Comparison of ENCODE assay signal across 8 cellular contexts in genomic region chr1:26695417-26696190, GRCh38. TPM values are rescaled to one million over a fixed set of nuclear protein-coding genes. Genes with fewer than 3 reads are reported as not detected.
DNase-seq lines count a peak whose midpoint lies in the region; ATAC-seq lines count a peak whose summit lies in the region.

TSS of gene ARID1A (plus strand) at chr1:26696015. CDS start at chr1:26696404, 389 bp downstream.

- intact Hi-C loops in activated CD4-positive, alpha-beta T cell treated with anti-CD3 and anti-CD28 coated beads, Interleukin-2, amount 10 ng/mL, durations not matched to agents 24 days and 14 days (cut with micrococcal nuclease) = loop anchor here (2.0 kb wide), 1 partner anchor 115 kb away; no protein-coding TSS in a partner anchor

- peak within 1 kb of the TSS; percentile 99 for H3K27ac Mint-ChIP-seq in activated CD4-positive, alpha-beta T cell treated with anti-CD3 and anti-CD28 coated beads, Interleukin-2, amount 10 ng/mL, durations not matched to agents 24 days and 14 days

- peak; percentile 45 for ATAC-seq in GM19324 (IDR thresholded peaks at IDR 0.05; ENCODE audit: low FRiP score, unreplicated experiment)
- peak; percentile 29 for ATAC-seq in HG03469 (IDR thresholded peaks at IDR 0.05; ENCODE audit: unreplicated experiment)

- H3K9me3 Mint-ChIP-seq in activated CD4-positive, alpha-beta T cell treated with anti-CD3 and anti-CD28 coated beads, Interleukin-2, amount 10 ng/mL, durations not matched to agents 24 days and 14 days = no peaks in the 10 kb centered on the region

- peaks cover 6% of the 10 kb centered on the region for H3K36me3 Mint-ChIP-seq in activated CD4-positive, alpha-beta T cell treated with anti-CD3 and anti-CD28 coated beads, Interleukin-2, amount 10 ng/mL, durations not matched to agents 24 days and 14 days (ENCODE audit: low read depth)

- peak within 1 kb of the TSS; percentile 89 for H3K27ac ChIP-seq in cingulate gyrus (ENCODE audit: low read depth, low read length)

- DNase-seq in Ammon's horn (ENCODE audit: low spot score) (peak; percentile 93), NCI-H69 (lab: John Stamatoyannopoulos, UW) (peak; percentile 95), kidney tubule cell (ENCODE audit: low spot score) (peak; percentile 96)
- peak; percentile 99 for DNase-seq in activated CD4-positive, alpha-beta T cell treated with anti-CD3 and anti-CD28 coated beads, Interleukin-2, amount 10 ng/mL, durations not matched to agents 24 days and 14 days
- peak; percentile 89 to 92 for DNase-seq in stimulated activated CD4-positive, alpha-beta T cell treated with anti-CD3 and anti-CD28 coated beads, Interleukin-15, amount 100 ng/mL, for 48 hours (ENCODE audit: low read depth in 2 of 2)

- peaks cover 34% of the 10 kb centered on the region for H3K4me1 Mint-ChIP-seq in activated CD4-positive, alpha-beta T cell treated with anti-CD3 and anti-CD28 coated beads, Interleukin-2, amount 10 ng/mL, durations not matched to agents 24 days and 14 days

- peak within 1 kb of the TSS; percentile 94 for H3K4me3 Mint-ChIP-seq in activated CD4-positive, alpha-beta T cell treated with anti-CD3 and anti-CD28 coated beads, Interleukin-2, amount 10 ng/mL, durations not matched to agents 24 days and 14 days

- no peaks in the 10 kb centered on the region for H3K27me3 Mint-ChIP-seq in activated CD4-positive, alpha-beta T cell treated with anti-CD3 and anti-CD28 coated beads, Interleukin-2, amount 10 ng/mL, durations not matched to agents 24 days and 14 days

RNA-seq across cellular contexts. Expression of gene ARID1A, which starts in this region (rescaled TPM):
- 111 and 117 TPM in 2 replicates for total RNA-seq in activated CD4-positive, alpha-beta T cell treated with anti-CD3 and anti-CD28 coated beads, Interleukin-2, amount 10 ng/mL, durations not matched to agents 24 days and 14 days

Comparison
In these comparisons a context has a peak if more than half of its experiments do, and no peak if none do; other contexts are left out.
1. Peak in every context shown above with its lines: DNase-seq, ATAC-seq and H3K27ac ChIP-seq.